ENCODE assay signal across 9 cellular contexts in the genomic region with DNA sequence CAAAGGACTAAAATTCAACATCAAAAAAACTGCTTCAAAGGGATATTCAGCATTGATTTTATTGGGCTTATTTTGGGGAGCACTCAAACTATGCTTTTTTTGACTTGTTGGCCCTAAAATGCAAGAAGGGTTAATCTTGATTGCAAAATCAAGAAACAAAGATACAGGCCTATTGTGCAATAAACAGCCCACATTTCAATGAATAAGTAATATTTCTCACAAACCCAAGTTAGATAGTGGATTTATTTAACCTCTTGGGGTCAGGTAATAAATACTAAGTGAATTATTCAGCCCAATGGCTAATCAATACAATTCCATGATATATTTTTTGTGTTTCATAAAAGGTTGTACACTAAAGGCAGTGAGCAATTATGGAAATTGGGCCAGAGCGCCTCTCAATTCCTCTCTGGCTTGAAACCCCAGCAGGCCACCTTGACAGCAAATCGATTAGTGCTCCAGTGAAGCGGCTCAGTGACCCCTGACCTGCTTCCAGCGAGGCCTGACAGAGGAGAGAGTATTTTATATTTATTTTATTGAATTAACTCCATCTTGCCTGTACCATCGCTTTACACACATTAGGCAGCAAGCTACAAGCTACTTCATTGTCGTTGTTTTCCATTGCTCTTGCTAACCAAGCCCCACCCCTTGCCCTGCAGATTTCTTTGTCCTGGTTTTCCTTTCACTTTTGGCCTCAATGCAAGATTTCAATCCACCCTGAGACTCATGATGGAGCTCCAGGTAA.
DNase-seq lines count a peak whose midpoint lies in the region; ATAC-seq and TF ChIP-seq lines count a peak whose summit lies in the region.
"Had no signal": no experiment of that assay in that cellular context is flagged by ENCODE, and none has a peak within 500 bp of the region (broad histone marks: within the 10 kb centered on the region; RNA-seq: fewer than 3 reads in every experiment).

No MANE protein-coding gene starts in this region.

- no peak overlapping the region for H3K4me3 ChIP-seq in choroid plexus epithelial cell (ENCODE audit: low read depth, low read length)
- no peak overlapping the region for H3K4me3 ChIP-seq in stomach

- H3K36me3 ChIP-seq in stomach: no peaks in the 10 kb centered on the region

- peak overlapping the region in 3 of 5 donors; percentile 7 to 47 (median 8) for H3K27ac ChIP-seq in stomach

- peak; percentile 77 for ATAC-seq in HG03066 (IDR thresholded peaks at IDR 0.05; ENCODE audit: low read depth, unreplicated experiment)
- no peak for ATAC-seq in natural killer cell treated with Interleukin-12 subunit alpha and Interleukin-12 subunit beta and Interleukin-15 and Interleukin-18, amount 100 ng/mL, for 72 hours

- H3K27me3 ChIP-seq in stomach: no peaks in the 10 kb centered on the region

- H3K9me3 ChIP-seq in stomach: no peaks in the 10 kb centered on the region

- peak; percentile 7 for DNase-seq in DMS53 (lab: John Stamatoyannopoulos, UW)
- no peak for DNase-seq in DMS53 treated with DMSO at 0.1 percent for 48 hours (lab: John Stamatoyannopoulos, UW; ENCODE audit: unreplicated experiment)
- peak; percentile 58 for DNase-seq in choroid plexus epithelial cell (ENCODE audit: low read depth)
- no peak for DNase-seq in stomach
- DNase-seq in stimulated activated CD8-positive, alpha-beta memory T cell treated with anti-CD3 and anti-CD28 coated beads, Interleukin-4, amount 100 ng/mL, for 48 hours: no peak
- no peak for DNase-seq in putamen (ENCODE audit: low spot score)
- no peak for DNase-seq in natural killer cell treated with Interleukin-12 subunit alpha and Interleukin-12 subunit beta and Interleukin-15 and Interleukin-18, amount 100 ng/mL, for 72 hours (ENCODE audit: low spot score)
- DNase-seq: foreskin melanocyte had no signal

- no peak overlapping the region for H3K27ac Mint-ChIP-seq in natural killer cell treated with Interleukin-12 subunit alpha and Interleukin-12 subunit beta and Interleukin-15 and Interleukin-18, amount 100 ng/mL, for 72 hours

- H3K4me1 ChIP-seq in stomach: peaks cover 0 to 10% (median 4%) of the 10 kb centered on the region in 4 donors

- H3K27me3 Mint-ChIP-seq in natural killer cell treated with Interleukin-12 subunit alpha and Interleukin-12 subunit beta and Interleukin-15 and Interleukin-18, amount 100 ng/mL, for 72 hours: peaks cover 34 to 48% of the 10 kb centered on the region in 2 donors

- no peaks in the 10 kb centered on the region for H3K4me1 Mint-ChIP-seq in natural killer cell treated with Interleukin-12 subunit alpha and Interleukin-12 subunit beta and Interleukin-15 and Interleukin-18, amount 100 ng/mL, for 72 hours (ENCODE audit: low read depth in 2 of 2)

- H3K4me3 Mint-ChIP-seq in natural killer cell treated with Interleukin-12 subunit alpha and Interleukin-12 subunit beta and Interleukin-15 and Interleukin-18, amount 100 ng/mL, for 72 hours: no peak overlapping the region

- intact Hi-C loops in stomach (cut with DNase I; ENCODE audit: low total_unique reads): no loop called here

- peaks cover 5% of the 10 kb centered on the region for H3K36me3 Mint-ChIP-seq in natural killer cell treated with Interleukin-12 subunit alpha and Interleukin-12 subunit beta and Interleukin-15 and Interleukin-18, amount 100 ng/mL, for 72 hours

- no peak for TF ChIP-seq EP300 in stomach (IDR thresholded peaks at IDR 0.05)

- WGBS in stomach, 5 donors: 51 to 75% (median 55%) methylated on average over 6 of the region's 6 CpGs

- TF ChIP-seq POLR2A in stomach (IDR thresholded peaks at IDR 0.05): no peak

- TF ChIP-seq CTCF in choroid plexus epithelial cell (conservative IDR thresholded peaks at IDR 0.05; ENCODE audit: low read depth, low read length): no peak
- no peak for TF ChIP-seq CTCF in stomach (IDR thresholded peaks at IDR 0.05)

- peaks cover 4% of the 10 kb centered on the region for H3K9me3 Mint-ChIP-seq in natural killer cell treated with Interleukin-12 subunit alpha and Interleukin-12 subunit beta and Interleukin-15 and Interleukin-18, amount 100 ng/mL, for 72 hours

Comparison
In these comparisons a context has a peak if more than half of its experiments do, and no peak if none do; other contexts are left out.
1. DNase-seq: peak in DMS53 (single experiment) and choroid plexus epithelial cell (single experiment); none in DMS53 treated with DMSO at 0.1 percent for 48 hours (single experiment), stomach (single experiment), stimulated activated CD8-positive, alpha-beta memory T cell treated with anti-CD3 and anti-CD28 coated beads, Interleukin-4, amount 100 ng/mL, for 48 hours (single experiment), putamen (single experiment) and natural killer cell treated with Interleukin-12 subunit alpha and Interleukin-12 subunit beta and Interleukin-15 and Interleukin-18, amount 100 ng/mL, for 72 hours (single experiment).